Comparison of ENCODE assay signal across 26 cellular contexts in the genomic region with DNA sequence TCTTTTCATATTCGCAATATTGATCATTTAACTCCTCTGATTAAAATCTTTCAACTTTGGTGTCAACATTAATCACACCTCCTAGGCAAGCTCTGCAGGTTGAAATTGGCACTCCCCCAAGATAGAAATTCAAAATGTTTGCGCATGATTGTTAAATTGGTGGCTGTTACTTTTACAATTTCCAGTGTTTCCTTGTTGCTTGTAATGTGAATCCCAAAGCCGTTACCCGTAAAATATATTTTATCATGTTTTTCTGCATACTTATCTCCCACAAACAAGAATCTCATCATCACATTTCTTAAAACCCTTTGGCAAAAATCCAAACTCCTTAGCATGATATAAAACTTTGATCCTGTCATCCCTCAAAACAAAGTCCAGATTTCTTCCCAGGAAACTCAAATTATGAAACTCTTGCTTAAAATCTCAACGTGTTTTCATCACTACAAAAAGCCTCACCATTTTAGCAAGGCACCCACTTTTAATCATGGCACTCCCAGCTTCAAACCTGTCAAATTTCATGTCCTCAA. TPM values are rescaled to one million over a fixed set of nuclear protein-coding genes. Genes with fewer than 3 reads are reported as not detected.
"Had no signal": no experiment of that assay in that cellular context is flagged by ENCODE, and none has a peak within 500 bp of the region (broad histone marks: within the 10 kb centered on the region; RNA-seq: fewer than 3 reads in every experiment).

No MANE protein-coding gene starts in this region.

- H3K27ac ChIP-seq: prostate gland, suprapubic skin, transverse colon had no signal

- H3K4me3 ChIP-seq: lung, prostate gland, suprapubic skin, transverse colon had no signal

- H3K4me1 Mint-ChIP-seq: activated CD4-positive, alpha-beta T cell treated with anti-CD3 and anti-CD28 coated beads for 36 hours; activated naive CD8-positive, alpha-beta T cell treated with anti-CD3 and anti-CD28 coated beads, Interleukin-2, amount 10 ng/mL, durations not matched to agents 7 days and 5 days; stimulated activated naive CD8-positive, alpha-beta T cell treated with anti-CD3 and anti-CD28 coated beads, Interleukin-15, amount 100 ng/mL, for 72 hours had no signal

- H3K9me3 Mint-ChIP-seq: activated naive CD8-positive, alpha-beta T cell treated with anti-CD3 and anti-CD28 coated beads, Interleukin-2, amount 10 ng/mL, durations not matched to agents 7 days and 5 days; T-helper 2 cell treated with Interferon-gamma antibody and Interleukin-4, amounts not matched to agents 5 μg/mL and 100 μg/mL, for 36 hours had no signal

- H3K36me3 ChIP-seq: prostate gland, suprapubic skin, transverse colon had no signal

- H3K4me3 Mint-ChIP-seq: activated CD4-positive, alpha-beta T cell treated with anti-CD3 and anti-CD28 coated beads for 36 hours; activated naive CD8-positive, alpha-beta T cell treated with anti-CD3 and anti-CD28 coated beads, Interleukin-2, amount 10 ng/mL, durations not matched to agents 7 days and 5 days; stimulated activated naive CD8-positive, alpha-beta T cell treated with anti-CD3 and anti-CD28 coated beads, Interleukin-15, amount 100 ng/mL, for 72 hours; T-helper 2 cell treated with Interferon-gamma antibody and Interleukin-4, amounts not matched to agents 5 μg/mL and 100 μg/mL, for 36 hours; WTC11 had no signal

- H3K9me3 ChIP-seq: prostate gland, suprapubic skin, transverse colon had no signal

- H3K27ac Mint-ChIP-seq: activated CD4-positive, alpha-beta T cell treated with anti-CD3 and anti-CD28 coated beads for 36 hours; activated naive CD8-positive, alpha-beta T cell treated with anti-CD3 and anti-CD28 coated beads, Interleukin-2, amount 10 ng/mL, durations not matched to agents 7 days and 5 days; stimulated activated naive CD8-positive, alpha-beta T cell treated with anti-CD3 and anti-CD28 coated beads, Interleukin-15, amount 100 ng/mL, for 72 hours; T-helper 2 cell treated with Interferon-gamma antibody and Interleukin-4, amounts not matched to agents 5 μg/mL and 100 μg/mL, for 36 hours; WTC11 had no signal

- FAIRE-seq: TTC549 had no signal

- H3K4me1 ChIP-seq: prostate gland had no signal

- H3K36me3 Mint-ChIP-seq: activated naive CD8-positive, alpha-beta T cell treated with anti-CD3 and anti-CD28 coated beads, Interleukin-2, amount 10 ng/mL, durations not matched to agents 7 days and 5 days had no signal

- DNase-seq: activated CD4-positive, alpha-beta T cell treated with anti-CD3 and anti-CD28 coated beads for 36 hours; activated CD4-positive, alpha-beta T cell treated with anti-CD3 and anti-CD28 coated beads, Interleukin-2, amount 50 U/mL, for 48 hours; activated naive CD4-positive, alpha-beta T cell; activated T-cell treated with anti-CD3 and anti-CD28 coated beads for 4 hours; anterior cingulate cortex; central memory CD4-positive, alpha-beta T cell; cortex of kidney; left cardiac atrium; midbrain; stimulated activated CD4-positive, alpha-beta T cell treated with anti-CD3 and anti-CD28 coated beads, Interleukin-15, amount 100 ng/mL, for 24 hours; stimulated activated CD4-positive, alpha-beta T cell treated with anti-CD3 and anti-CD28 coated beads, Interleukin-4, amount 100 ng/mL, for 1 hour; stimulated activated naive CD8-positive, alpha-beta T cell treated with anti-CD3 and anti-CD28 coated beads, Interleukin-15, amount 100 ng/mL, for 72 hours; transverse colon had no signal

RNA-seq across cellular contexts. Expression of a gene that starts 14.7 kb away (rescaled TPM):
- total RNA-seq: activated CD4-positive, alpha-beta T cell treated with anti-CD3 and anti-CD28 coated beads for 36 hours; activated naive CD8-positive, alpha-beta T cell treated with anti-CD3 and anti-CD28 coated beads, Interleukin-2, amount 10 ng/mL, durations not matched to agents 7 days and 5 days; esophagus mucosa; glomerular endothelial cell; left cardiac atrium; myocyte; osteoblast; right cardiac atrium; suprapubic skin; transverse colon had no signal
- polyA plus RNA-seq: neural cell had no signal
